Comparison of ENCODE assay signal across 10 cellular contexts in the genomic region with DNA sequence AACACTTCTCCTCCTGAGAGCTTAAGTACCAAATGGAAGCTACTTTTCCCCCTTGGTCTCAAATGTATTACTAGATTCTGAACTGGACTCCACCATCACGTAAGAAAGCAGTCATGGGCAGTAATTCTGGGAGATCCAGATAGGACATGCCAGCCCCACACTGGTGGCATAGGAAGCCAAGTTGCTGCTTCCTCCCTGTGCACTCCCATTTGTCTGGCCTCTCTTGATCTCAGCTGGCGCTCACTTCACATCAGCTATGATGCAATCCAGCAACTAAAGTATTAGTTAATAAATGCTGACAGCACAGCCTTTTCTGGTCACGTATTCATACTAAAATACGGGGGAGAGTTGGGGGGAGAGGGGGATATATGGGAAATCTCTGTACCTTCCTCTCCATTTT. TPM values are rescaled to one million over a fixed set of nuclear protein-coding genes. Genes with fewer than 3 reads are reported as not detected.
DNase-seq lines count a peak whose midpoint lies in the region; ATAC-seq and TF ChIP-seq lines count a peak whose summit lies in the region.
"Had no signal": no experiment of that assay in that cellular context is flagged by ENCODE, and none has a peak within 500 bp of the region (broad histone marks: within the 10 kb centered on the region; RNA-seq: fewer than 3 reads in every experiment).

No MANE protein-coding gene starts in this region.

- TF ChIP-seq CTCF in CD14-positive monocyte (IDR thresholded peaks at IDR 0.05) (no peak), Panc1 (IDR thresholded peaks at IDR 0.05) (no peak), fibroblast of villous mesenchyme (IDR thresholded peaks at IDR 0.05; ENCODE audit: insufficient read depth, low read depth, low read length) (no peak), osteocyte (IDR thresholded peaks at IDR 0.05) (no peak)

- H3K4me3 Mint-ChIP-seq in CD14-positive monocyte: peak overlapping the region in 1 of 2 donors; percentile 49
- H3K4me3 Mint-ChIP-seq in osteocyte (ENCODE audit: unreplicated experiment): no peak overlapping the region
- H3K4me3 Mint-ChIP-seq: activated CD4-positive, alpha-beta memory T cell treated with anti-CD3 and anti-CD28 coated beads, Interleukin-2, amount 10 ng/mL, durations not matched to agents 7 days and 5 days had no signal

- in situ Hi-C loops in Panc1 (cut with HindIII; ENCODE audit: low pct_unique_long_range_greater_than_20kb, low sequenced_read_pairs): no loop called here
- in situ Hi-C loops in HAP-1 (cut with MboI; ENCODE audit: low sequenced_read_pairs): no loop called here

- CTCF ChIA-PET in Panc1 (lab: Charles Lee): interaction anchor here (0.6 to 7.6 kb wide), 3 partner anchors 12 to 161 kb away, joined by 10 to 98 read pairs (median 10); no protein-coding TSS in a partner anchor

- peaks cover 3 to 10% (median 9%) of the 10 kb centered on the region in 3 donors for H3K27me3 Mint-ChIP-seq in CD14-positive monocyte (ENCODE audit: low read depth in 3 of 3)
- H3K27me3 Mint-ChIP-seq in osteocyte (ENCODE audit: unreplicated experiment): no peaks in the 10 kb centered on the region

- H3K27ac Mint-ChIP-seq in CD14-positive monocyte (peak overlapping the region; percentile 91 to 98 (median 94)), osteocyte (ENCODE audit: unreplicated experiment) (peak overlapping the region; percentile 39)
- H3K27ac Mint-ChIP-seq: activated CD4-positive, alpha-beta memory T cell treated with anti-CD3 and anti-CD28 coated beads, Interleukin-2, amount 10 ng/mL, durations not matched to agents 7 days and 5 days had no signal

- H3K4me3 ChIP-seq in Panc1 (ENCODE audit: low read depth in 2 of 2, low read length in 2 of 2): no peak overlapping the region
- H3K4me3 ChIP-seq in fibroblast of villous mesenchyme (ENCODE audit: low read depth, low read length): no peak overlapping the region
- H3K4me3 ChIP-seq in HAP-1: no peak overlapping the region

- H3K27ac ChIP-seq in Panc1 (ENCODE audit: low read length): peak overlapping the region; percentile 65; the same call in 1 of the 2 replicates

- peaks cover 0 to 3% (median 0%) of the 10 kb centered on the region in 7 donors for H3K9me3 Mint-ChIP-seq in CD14-positive monocyte
- no peaks in the 10 kb centered on the region for H3K9me3 Mint-ChIP-seq in osteocyte (ENCODE audit: unreplicated experiment)
- H3K9me3 Mint-ChIP-seq: activated CD4-positive, alpha-beta memory T cell treated with anti-CD3 and anti-CD28 coated beads, Interleukin-2, amount 10 ng/mL, durations not matched to agents 7 days and 5 days had no signal

- DNase-seq in CD14-positive monocyte (ENCODE audit: low spot score) (peak; percentile 52), Panc1 (ENCODE audit: low read depth, low spot score) (no peak), fibroblast of villous mesenchyme (ENCODE audit: low read depth) (peak; percentile 60), osteocyte (ENCODE audit: extremely low spot score, unreplicated experiment) (peak; percentile 49), HAP-1 (ENCODE audit: low spot score in 2 of 2) (no peak), DMS114 treated with DMSO at 0.1 percent for 48 hours (lab: John Stamatoyannopoulos, UW; ENCODE audit: unreplicated experiment) (no peak)
- no peak for DNase-seq in activated effector memory CD4-positive, alpha-beta T cell treated with Interleukin-2 at 50 U/mL for 16 hours
- DNase-seq: activated CD4-positive, alpha-beta memory T cell treated with anti-CD3 and anti-CD28 coated beads, Interleukin-2, amount 10 ng/mL, durations not matched to agents 7 days and 5 days; COR-L47 had no signal

- no peak for ATAC-seq in Panc1
- ATAC-seq in HG03571 (IDR thresholded peaks at IDR 0.05; ENCODE audit: unreplicated experiment): no peak

- BruUV-seq in Panc1 (replicated peaks; lab: Mats Ljungman, UMichigan): no TSS peak

- H3K4me1 Mint-ChIP-seq in CD14-positive monocyte (peaks cover 67% of the 10 kb centered on the region), osteocyte (ENCODE audit: unreplicated experiment) (peaks cover 54% of the 10 kb centered on the region)

- intact Hi-C loops in CD14-positive monocyte (cut with micrococcal nuclease) (loop anchor here (10.0 kb wide), 1 partner anchor 59 kb away; no protein-coding TSS in a partner anchor), Panc1 (cut with micrococcal nuclease; ENCODE audit: unreplicated experiment) (no loop called here)

- H3K9me3 ChIP-seq in Panc1 (ENCODE audit: control insufficient read depth, insufficient read depth, low read depth, low read length): no peaks in the 10 kb centered on the region; the same call in 1 of the 2 replicates
- H3K9me3 ChIP-seq in HAP-1: no peaks in the 10 kb centered on the region

- peaks cover 1 to 3% of the 10 kb centered on the region in 2 donors for H3K36me3 Mint-ChIP-seq in CD14-positive monocyte
- no peaks in the 10 kb centered on the region for H3K36me3 Mint-ChIP-seq in osteocyte (ENCODE audit: unreplicated experiment)

- POLR2A ChIA-PET in Panc1 (lab: Charles Lee): interaction anchor here (0.5 to 1.6 kb wide), 2 partner anchors 161 to 1836 kb away, joined by 4 to 6 read pairs; no protein-coding TSS in a partner anchor

- H3K4me1 ChIP-seq in Panc1 (ENCODE audit: control insufficient read depth, insufficient read depth, low read length): peaks cover 28% of the 10 kb centered on the region
- peaks cover 8% of the 10 kb centered on the region for H3K4me1 ChIP-seq in HAP-1

- H3K36me3 ChIP-seq in Panc1 (ENCODE audit: control insufficient read depth, insufficient read depth, low read length) (no peaks in the 10 kb centered on the region), HAP-1 (replicated peaks) (no peaks in the 10 kb centered on the region)

- H3K27me3 ChIP-seq in Panc1 (ENCODE audit: control insufficient read depth, insufficient read depth, low read length): no peaks in the 10 kb centered on the region
- no peaks in the 10 kb centered on the region for H3K27me3 ChIP-seq in HAP-1 (ENCODE audit: low read depth)

RNA-seq across cellular contexts. Expression of a gene that starts 3.4 kb away (rescaled TPM):
- polyA plus RNA-seq in CD14-positive monocyte: 1 to 10 TPM in 1 of 2 donors, under 1 TPM in 1; 0.28 to 1.6 TPM
- total RNA-seq in Panc1 (2021; ENCODE audit: unreplicated experiment) (not detected), fibroblast of villous mesenchyme (19.6 and 29.4 TPM in 2 replicates), osteocyte (not detected in 2 replicates)
- polyA plus RNA-seq in Panc1 (2012; ENCODE audit: insufficient read length): not detected

Comparison
In these comparisons a context has a peak if more than half of its experiments do, and no peak if none do; other contexts are left out.
1. DNase-seq: peak in CD14-positive monocyte (single experiment), fibroblast of villous mesenchyme (single experiment) and osteocyte (single experiment); none in Panc1 (single experiment), activated effector memory CD4-positive, alpha-beta T cell treated with Interleukin-2 at 50 U/mL for 16 hours (single experiment), HAP-1 (0 of 2) and DMS114 treated with DMSO at 0.1 percent for 48 hours (single experiment).
2. RNA of a gene that starts 3.4 kb away (total RNA-seq): 19.6 to 29.4 TPM in fibroblast of villous mesenchyme; not detected in osteocyte and not detected in Panc1 (single experiment); every median in the first group is over 10 times any median in the second.